Comparison of ENCODE assay signal across 12 cellular contexts in genomic region chr12:11773889-11774677, GRCh38.
A peak's percentile ranks its signal among the peaks of the same experiment; 100 is the strongest.
DNase-seq lines count a peak whose midpoint lies in the region; ATAC-seq and TF ChIP-seq lines count a peak whose summit lies in the region.
"Had no signal": no experiment of that assay in that cellular context is flagged by ENCODE, and none has a peak within 500 bp of the region (broad histone marks: within the 10 kb centered on the region; RNA-seq: fewer than 3 reads in every experiment).

No MANE protein-coding gene starts in this region.

- no peaks in the 10 kb centered on the region for H3K27me3 Mint-ChIP-seq in CD14-positive monocyte (ENCODE audit: low read depth in 3 of 3)
- no peaks in the 10 kb centered on the region for H3K27me3 Mint-ChIP-seq in activated T-helper 1 cell treated with anti-CD3 and anti-CD28 coated beads, Interleukin-12 subunit alpha, Interleukin-12 subunit beta, Interleukin-2, Interleukin-4 antibody, amounts not matched to agents 30 ng/mL and 10 ng/mL and 1 ng/mL, durations not matched to agents 14 hours and 24 hours and 36 hours (ENCODE audit: insufficient read depth)
- H3K27me3 Mint-ChIP-seq in naive B cell: no peaks in the 10 kb centered on the region
- H3K27me3 Mint-ChIP-seq: natural killer cell treated with Interleukin-12 subunit alpha and Interleukin-12 subunit beta and Interleukin-15 and Interleukin-18, amount 100 ng/mL, for 72 hours had no signal

- H3K9me3 Mint-ChIP-seq in CD14-positive monocyte (no peaks in the 10 kb centered on the region), naive B cell (peaks cover 0 to 3% (median 0%) of the 10 kb centered on the region in 7 donors)
- H3K9me3 Mint-ChIP-seq in activated T-helper 1 cell treated with anti-CD3 and anti-CD28 coated beads, Interleukin-12 subunit alpha, Interleukin-12 subunit beta, Interleukin-2, Interleukin-4 antibody, amounts not matched to agents 30 ng/mL and 10 ng/mL and 1 ng/mL, durations not matched to agents 14 hours and 24 hours and 36 hours: no peaks in the 10 kb centered on the region

- CTCF ChIA-PET in HEK293T (lab: Yijun Ruan, JAX): no interaction called here

- POLR2A ChIA-PET in HEK293T (lab: Yijun Ruan, JAX): no interaction called here

- DNase-seq in CD14-positive monocyte (ENCODE audit: low spot score) (peak; percentile 61), naive B cell (no peak), epidermal melanocyte (ENCODE audit: insufficient read length, low spot score) (no peak), HEK293T (ENCODE audit: extremely low spot score) (no peak)
- DNase-seq in Jurkat, Clone E6-1 (ENCODE audit: low read depth, low spot score): peak; percentile 85
- no peak for DNase-seq in activated T-helper 1 cell treated with anti-CD3 and anti-CD28 coated beads, Interleukin-12 subunit alpha, Interleukin-12 subunit beta, Interleukin-2, Interleukin-4 antibody, amounts not matched to agents 30 ng/mL and 10 ng/mL and 1 ng/mL, durations not matched to agents 14 hours and 24 hours and 36 hours (ENCODE audit: low spot score)
- DNase-seq: activated effector memory CD4-positive, alpha-beta T cell treated with anti-CD3 and anti-CD28 coated beads, Interleukin-2, amount 50 U/mL, for 16 hours; cortex of kidney; NCI-H510A had no signal

- ATAC-seq in naive B cell (ENCODE audit: low read depth in 2 of 2): peak; percentile 68 to 77
- no peak for ATAC-seq in HG03565 (IDR thresholded peaks at IDR 0.05; ENCODE audit: unreplicated experiment)
- ATAC-seq in HG03108 (IDR thresholded peaks at IDR 0.05; ENCODE audit: unreplicated experiment): no peak
- ATAC-seq: natural killer cell treated with Interleukin-12 subunit alpha and Interleukin-12 subunit beta and Interleukin-15 and Interleukin-18, amount 100 ng/mL, for 72 hours had no signal

- H3K36me3 Mint-ChIP-seq in CD14-positive monocyte: peaks cover 41 to 59% of the 10 kb centered on the region in 2 donors
- peaks cover 66% of the 10 kb centered on the region for H3K36me3 Mint-ChIP-seq in activated T-helper 1 cell treated with anti-CD3 and anti-CD28 coated beads, Interleukin-12 subunit alpha, Interleukin-12 subunit beta, Interleukin-2, Interleukin-4 antibody, amounts not matched to agents 30 ng/mL and 10 ng/mL and 1 ng/mL, durations not matched to agents 14 hours and 24 hours and 36 hours (ENCODE audit: low read depth)
- H3K36me3 Mint-ChIP-seq in naive B cell: peaks cover 0 to 7% of the 10 kb centered on the region in 2 donors
- H3K36me3 Mint-ChIP-seq: natural killer cell treated with Interleukin-12 subunit alpha and Interleukin-12 subunit beta and Interleukin-15 and Interleukin-18, amount 100 ng/mL, for 72 hours had no signal

- H3K27ac Mint-ChIP-seq in CD14-positive monocyte (peak overlapping the region; percentile 86 to 98 (median 94)), naive B cell (peak overlapping the region in 4 of 6 donors; percentile 40 to 82 (median 66))
- peak overlapping the region; percentile 80 for H3K27ac Mint-ChIP-seq in activated T-helper 1 cell treated with anti-CD3 and anti-CD28 coated beads, Interleukin-12 subunit alpha, Interleukin-12 subunit beta, Interleukin-2, Interleukin-4 antibody, amounts not matched to agents 30 ng/mL and 10 ng/mL and 1 ng/mL, durations not matched to agents 14 hours and 24 hours and 36 hours

- intact Hi-C loops in CD14-positive monocyte (cut with micrococcal nuclease): no loop called here
- intact Hi-C loops in activated T-helper 1 cell treated with anti-CD3 and anti-CD28 coated beads, Interleukin-12 subunit alpha, Interleukin-12 subunit beta, Interleukin-2, Interleukin-4 antibody, amounts not matched to agents 30 ng/mL and 10 ng/mL and 1 ng/mL, durations not matched to agents 14 hours and 24 hours and 36 hours (cut with micrococcal nuclease): loop anchor here (2.0 kb wide), 1 partner anchor 259 kb away; no protein-coding TSS in a partner anchor

- peak overlapping the region; percentile 60 to 76 for H3K4me3 Mint-ChIP-seq in CD14-positive monocyte
- H3K4me3 Mint-ChIP-seq in activated T-helper 1 cell treated with anti-CD3 and anti-CD28 coated beads, Interleukin-12 subunit alpha, Interleukin-12 subunit beta, Interleukin-2, Interleukin-4 antibody, amounts not matched to agents 30 ng/mL and 10 ng/mL and 1 ng/mL, durations not matched to agents 14 hours and 24 hours and 36 hours: peak overlapping the region; percentile 4
- peak overlapping the region in 7 of 8 donors; percentile 29 to 81 (median 57) for H3K4me3 Mint-ChIP-seq in naive B cell
- H3K4me3 Mint-ChIP-seq: natural killer cell treated with Interleukin-12 subunit alpha and Interleukin-12 subunit beta and Interleukin-15 and Interleukin-18, amount 100 ng/mL, for 72 hours had no signal

- H3K4me3 ChIP-seq in Jurkat, Clone E6-1 (ENCODE audit: low read length): peak overlapping the region; percentile 30

- TF ChIP-seq CTCF in CD14-positive monocyte (IDR thresholded peaks at IDR 0.05): no peak

- H3K4me1 Mint-ChIP-seq in CD14-positive monocyte (peaks cover 81% of the 10 kb centered on the region), naive B cell (peaks cover 25 to 49% (median 28%) of the 10 kb centered on the region in 3 donors)
- peaks cover 93% of the 10 kb centered on the region for H3K4me1 Mint-ChIP-seq in activated T-helper 1 cell treated with anti-CD3 and anti-CD28 coated beads, Interleukin-12 subunit alpha, Interleukin-12 subunit beta, Interleukin-2, Interleukin-4 antibody, amounts not matched to agents 30 ng/mL and 10 ng/mL and 1 ng/mL, durations not matched to agents 14 hours and 24 hours and 36 hours (ENCODE audit: low read depth)

TF ChIP-seq in HEK293T, 16 proteins besides CTCF, POLR2A, EP300 and RAD21:
- TF ChIP-seq NFRKB (IDR thresholded peaks at IDR 0.05): no peak
- TF ChIP-seq ZNF384 (IDR thresholded peaks at IDR 0.05): no peak
- TF ChIP-seq L3MBTL2 (conservative IDR thresholded peaks at IDR 0.05): no peak
- TF ChIP-seq SP1 (IDR thresholded peaks at IDR 0.05): no peak
- TF ChIP-seq HDGF (IDR thresholded peaks at IDR 0.05; ENCODE audit: borderline replicate concordance): no peak
- no peak for TF ChIP-seq FOXA1 (IDR thresholded peaks at IDR 0.05)
- no peak for TF ChIP-seq LEF1 (IDR thresholded peaks at IDR 0.05; ENCODE audit: borderline replicate concordance)
- TF ChIP-seq BHLHE40 (IDR thresholded peaks at IDR 0.05; ENCODE audit: borderline replicate concordance): no peak
- no peak for TF ChIP-seq SUZ12 (IDR thresholded peaks at IDR 0.05)
- no peak for TF ChIP-seq FOXK2 (IDR thresholded peaks at IDR 0.05)
TF ChIP-seq in HEK293T: peak in this region for 0.

Comparison
In these comparisons a context has a peak if more than half of its experiments do, and no peak if none do; other contexts are left out.
1. DNase-seq: peak in CD14-positive monocyte (single experiment) and Jurkat, Clone E6-1 (single experiment); none in activated T-helper 1 cell treated with anti-CD3 and anti-CD28 coated beads, Interleukin-12 subunit alpha, Interleukin-12 subunit beta, Interleukin-2, Interleukin-4 antibody, amounts not matched to agents 30 ng/mL and 10 ng/mL and 1 ng/mL, durations not matched to agents 14 hours and 24 hours and 36 hours (single experiment), naive B cell (single experiment), epidermal melanocyte (single experiment) and HEK293T (single experiment).
2. H3K4me3 Mint-ChIP-seq: peak in every context shown above with its lines; median percentile 68 in CD14-positive monocyte; 57 in naive B cell; 4 in activated T-helper 1 cell treated with anti-CD3 and anti-CD28 coated beads, Interleukin-12 subunit alpha, Interleukin-12 subunit beta, Interleukin-2, Interleukin-4 antibody, amounts not matched to agents 30 ng/mL and 10 ng/mL and 1 ng/mL, durations not matched to agents 14 hours and 24 hours and 36 hours.
3. ATAC-seq: peak in naive B cell (2 of 2); none in HG03565 (single experiment) and HG03108 (single experiment).
4. Peak in every context shown above with its lines, with median percentiles within 50 percentile points of each other: H3K27ac Mint-ChIP-seq.